21 cellular contexts compared by ENCODE assay signal in the genomic region with DNA sequence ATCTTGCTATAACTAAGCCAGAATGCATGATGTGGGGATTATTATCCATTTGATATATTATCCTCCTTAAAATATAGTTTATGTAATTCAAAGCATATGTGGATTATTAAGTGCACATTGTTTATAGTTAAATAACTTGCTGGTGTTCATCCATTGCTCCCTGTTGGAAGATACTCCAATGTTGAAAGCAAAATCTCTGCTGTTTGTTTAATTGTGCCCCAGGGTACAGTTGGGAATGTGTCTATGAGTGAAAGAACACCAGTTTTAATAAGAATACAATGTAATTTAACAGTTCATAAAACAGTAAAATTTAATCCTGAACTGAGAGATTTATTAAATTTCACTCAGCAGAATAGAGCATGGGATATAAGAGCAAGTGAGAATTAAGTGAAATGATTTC.
DNase-seq lines count a peak whose midpoint lies in the region; ATAC-seq, FAIRE-seq and TF ChIP-seq lines count a peak whose summit lies in the region.
"Had no signal": no experiment of that assay in that cellular context is flagged by ENCODE, and none has a peak within 500 bp of the region (broad histone marks: within the 10 kb centered on the region; RNA-seq: fewer than 3 reads in every experiment).

No MANE protein-coding gene starts in this region.

- CTCF ChIA-PET in HCT116 (lab: Charles Lee): no interaction called here
- CTCF ChIA-PET in HepG2 (lab: Yijun Ruan, JAX; ENCODE audit: low intra/inter-chr PET ratio, low total read pairs): no interaction called here

- H3K36me3 Mint-ChIP-seq in osteocyte (ENCODE audit: unreplicated experiment): no peaks in the 10 kb centered on the region
- H3K36me3 Mint-ChIP-seq: CD4-positive, CD25-positive, alpha-beta regulatory T cell; CD8-positive, alpha-beta T cell had no signal

- peaks cover 15% of the 10 kb centered on the region for H3K4me1 Mint-ChIP-seq in osteocyte (ENCODE audit: unreplicated experiment)
- H3K4me1 Mint-ChIP-seq: B cell; CD4-positive, CD25-positive, alpha-beta regulatory T cell had no signal

- TF ChIP-seq CTCF in HCT116 (IDR thresholded peaks at IDR 0.05 in 2 of 3, conservative IDR thresholded peaks at IDR 0.05 in 1 of 3; ENCODE audit: borderline replicate concordance in 1 of 3, insufficient read depth in 1 of 3, low read depth in 2 of 3, low read length in 2 of 3) (no peak), osteocyte (IDR thresholded peaks at IDR 0.05) (no peak), HepG2 (CRISPR knock-in tag; IDR thresholded peaks at IDR 0.05) (no peak), omental fat pad (IDR thresholded peaks at IDR 0.05) (no peak)

- H3K27ac ChIP-seq in HCT116 (ENCODE audit: low read depth, low read length) (no peak overlapping the region), HepG2 (ENCODE audit: extremely low read length, insufficient read depth, low read length) (no peak overlapping the region)
- H3K27ac ChIP-seq: BLaER1, C4-2B had no signal

- RAD21 ChIA-PET in HCT116 (lab: Charles Lee; ENCODE audit: low non-redundant PET in 1 of 2, low total read pairs in 2 of 2, uncharacterized antibody in 2 of 2, unreplicated experiment in 2 of 2): no interaction called here

- no peak overlapping the region for H3K4me3 ChIP-seq in HCT116 (replicated peaks in 1 of 2; ENCODE audit: low read depth in 1 of 2, low read length in 2 of 2)
- no peak overlapping the region for H3K4me3 ChIP-seq in HepG2 (replicated peaks in 1 of 3; ENCODE audit: insufficient read depth in 1 of 3, low read depth in 2 of 3, low read length in 3 of 3)
- H3K4me3 ChIP-seq: BLaER1, GM12878, HAP-1 had no signal

- no peak for DNase-seq in HCT116 (ENCODE audit: low read depth, low spot score)
- DNase-seq in NCI-H69 (lab: John Stamatoyannopoulos, UW): peak; percentile 45
- DNase-seq in fibroblast of gingiva (ENCODE audit: low read depth): peak; percentile 1
- no peak for DNase-seq in osteocyte (ENCODE audit: extremely low spot score, unreplicated experiment)
- no peak for DNase-seq in HepG2 (ENCODE audit: low spot score)
- no peak for DNase-seq in omental fat pad (ENCODE audit: low spot score)
- DNase-seq: Caco-2; CD4-positive, CD25-positive, alpha-beta regulatory T cell; CD8-positive, alpha-beta T cell; DMS153; EL; GDM1; GOT3 had no signal

- TF ChIP-seq RAD21 in HCT116 (IDR thresholded peaks at IDR 0.05; ENCODE audit: low read depth): no peak
- TF ChIP-seq RAD21 in HepG2 (CRISPR knock-in tag; IDR thresholded peaks at IDR 0.05): no peak

- H3K9me2 ChIP-seq in HCT116 (ENCODE audit: insufficient read depth): no peaks in the 10 kb centered on the region

- H3K27me3 Mint-ChIP-seq in osteocyte (ENCODE audit: unreplicated experiment): no peaks in the 10 kb centered on the region
- H3K27me3 Mint-ChIP-seq: B cell; CD4-positive, CD25-positive, alpha-beta regulatory T cell had no signal

- in situ Hi-C loops in HepG2 (cut with HindIII; ENCODE audit: extremely low pct_ligation_motif_present, low pct_unique_long_range_greater_than_20kb): no loop called here

- TF ChIP-seq POLR2A in HCT116 (IDR thresholded peaks at IDR 0.05; ENCODE audit: borderline replicate concordance, extremely low read depth, insufficient read depth, insufficient read length): no peak
- no peak for TF ChIP-seq POLR2A in HepG2 (IDR thresholded peaks at IDR 0.05; ENCODE audit: insufficient read depth in 1 of 2, low read depth in 2 of 2, low read length in 2 of 2)

- POLR2A ChIA-PET in HCT116 (lab: Charles Lee) (no interaction called here), HepG2 (lab: Yijun Ruan, JAX) (no interaction called here)

- intact Hi-C loops in HCT116 (cut with micrococcal nuclease): no loop called here
- intact Hi-C loops in HepG2 (cut with micrococcal nuclease; ENCODE audit: unreplicated experiment): no loop called here

- no peak overlapping the region for H3K4me3 Mint-ChIP-seq in osteocyte (ENCODE audit: unreplicated experiment)
- H3K4me3 Mint-ChIP-seq: B cell; CD4-positive, CD25-positive, alpha-beta regulatory T cell; CD8-positive, alpha-beta T cell had no signal

- H4K20me1 ChIP-seq in HCT116 (ENCODE audit: insufficient read depth): no peaks in the 10 kb centered on the region
- H4K20me1 ChIP-seq in HepG2 (ENCODE audit: insufficient read depth, low read length): no peaks in the 10 kb centered on the region
- H4K20me1 ChIP-seq: BLaER1 had no signal

- H3K4me2 ChIP-seq in HCT116 (ENCODE audit: low read length) (no peak overlapping the region), HepG2 (ENCODE audit: low read depth, low read length) (no peak overlapping the region)
- H3K4me2 ChIP-seq: BLaER1 had no signal

- H3K79me2 ChIP-seq in HCT116 (ENCODE audit: insufficient read depth, low read length): no peaks in the 10 kb centered on the region
- H3K79me2 ChIP-seq in HepG2 (ENCODE audit: insufficient read depth, low read length): no peaks in the 10 kb centered on the region

- H3K9me3 ChIP-seq in HCT116 (ENCODE audit: control insufficient read depth in 1 of 2, insufficient read depth in 1 of 2, low read depth in 1 of 2, low read length in 2 of 2) (no peaks in the 10 kb centered on the region), HepG2 (ENCODE audit: low read length) (no peaks in the 10 kb centered on the region)
- H3K9me3 ChIP-seq: BLaER1, Caco-2, HAP-1 had no signal

- peaks cover 5% of the 10 kb centered on the region for H3K9me3 Mint-ChIP-seq in osteocyte (ENCODE audit: unreplicated experiment)

- H3K9ac ChIP-seq in HCT116 (ENCODE audit: low read length): no peak overlapping the region
- H3K9ac ChIP-seq in HepG2 (ENCODE audit: insufficient read depth, low read depth, low read length): no peak overlapping the region
- H3K9ac ChIP-seq: BLaER1 had no signal

- no peak for TF ChIP-seq EP300 in HepG2 (IDR thresholded peaks at IDR 0.05; ENCODE audit: low read depth in 2 of 2, low read length in 2 of 2)
- no peak for TF ChIP-seq EP300 in HepG2 (CRISPR knock-in tag; IDR thresholded peaks at IDR 0.05; ENCODE audit: borderline replicate concordance)

- no peak for FAIRE-seq in HepG2 (lab: Jason Lieb, UNC)
- FAIRE-seq: GM12878, GM19239, H54 had no signal

- H3K27me3 ChIP-seq in HCT116 (ENCODE audit: insufficient read depth, low read length): no peaks in the 10 kb centered on the region
- H3K27me3 ChIP-seq in HepG2 (ENCODE audit: control insufficient read depth in 1 of 2, insufficient read depth in 2 of 2, low read length in 2 of 2): no peaks in the 10 kb centered on the region
- H3K27me3 ChIP-seq: BLaER1 had no signal

- BruUV-seq in HCT116 (replicated peaks; lab: Mats Ljungman, UMichigan) (no TSS peak), HepG2 (replicated peaks; lab: Mats Ljungman, UMichigan) (no TSS peak)

- ATAC-seq in HCT116 (no peak), HepG2 (no peak), omental fat pad (ENCODE audit: low FRiP score) (no peak), GM21360 (IDR thresholded peaks at IDR 0.05; ENCODE audit: unreplicated experiment) (no peak)
- ATAC-seq: CD8-positive, alpha-beta T cell; GM12878 had no signal

- no peaks in the 10 kb centered on the region for H3K4me1 ChIP-seq in HCT116 (ENCODE audit: control insufficient read depth in 1 of 2, insufficient read depth in 2 of 2, low read length in 2 of 2)
- no peaks in the 10 kb centered on the region for H3K4me1 ChIP-seq in HepG2 (ENCODE audit: insufficient read depth, low read length)
- H3K4me1 ChIP-seq: BLaER1 had no signal

- peak overlapping the region; percentile 6 for H3K27ac Mint-ChIP-seq in osteocyte (ENCODE audit: unreplicated experiment)
- H3K27ac Mint-ChIP-seq: B cell; CD4-positive, CD25-positive, alpha-beta regulatory T cell; CD8-positive, alpha-beta T cell had no signal

- no peaks in the 10 kb centered on the region for H3K36me3 ChIP-seq in HCT116 (ENCODE audit: control insufficient read depth in 1 of 2, insufficient read depth in 2 of 2, low read length in 2 of 2)
- no peaks in the 10 kb centered on the region for H3K36me3 ChIP-seq in HepG2 (replicated peaks in 1 of 2; ENCODE audit: control insufficient read depth in 1 of 2, insufficient read depth in 2 of 2, low read length in 2 of 2)
- H3K36me3 ChIP-seq: BLaER1, HAP-1 had no signal

- H2AFZ ChIP-seq in HCT116 (ENCODE audit: low read depth, low read length, poor library complexity, severe bottlenecking) (peak overlapping the region; percentile 2), HepG2 (ENCODE audit: low read length) (no peak overlapping the region)

TF ChIP-seq in HCT116, 20 proteins besides CTCF, POLR2A, EP300 and RAD21 (continues in another document):
- TF ChIP-seq, protein P1, sequence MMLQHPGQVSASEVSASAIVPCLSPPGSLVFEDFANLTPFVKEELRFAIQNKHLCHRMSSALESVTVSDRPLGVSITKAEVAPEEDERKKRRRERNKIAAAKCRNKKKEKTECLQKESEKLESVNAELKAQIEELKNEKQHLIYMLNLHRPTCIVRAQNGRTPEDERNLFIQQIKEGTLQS (IDR thresholded peaks at IDR 0.05): no peak
- TF ChIP-seq ELF1 (IDR thresholded peaks at IDR 0.05; ENCODE audit: borderline replicate concordance, low read depth) (no peak), POLR2AphosphoS5 (IDR thresholded peaks at IDR 0.05; ENCODE audit: low read depth, low read length) (no peak), SRF (IDR thresholded peaks at IDR 0.05; ENCODE audit: low read depth) (no peak), SIN3A (IDR thresholded peaks at IDR 0.05; ENCODE audit: low read depth) (no peak)

TF ChIP-seq in HepG2, 621 proteins besides CTCF, POLR2A, EP300 and RAD21:
- TF ChIP-seq ZKSCAN8 (CRISPR knock-in tag; IDR thresholded peaks at IDR 0.05; ENCODE audit: borderline replicate concordance) (no peak), GABPB1 (CRISPR knock-in tag; IDR thresholded peaks at IDR 0.05) (no peak), KDM5B (CRISPR knock-in tag; IDR thresholded peaks at IDR 0.05; ENCODE audit: borderline replicate concordance) (no peak), CC2D1A (CRISPR knock-in tag; IDR thresholded peaks at IDR 0.05) (no peak), ZNF292 (CRISPR knock-in tag; IDR thresholded peaks at IDR 0.05; ENCODE audit: borderline replicate concordance, low read depth) (no peak), HMGA1 (CRISPR knock-in tag; conservative IDR thresholded peaks at IDR 0.05) (no peak), EED (CRISPR knock-in tag; IDR thresholded peaks at IDR 0.05) (no peak), ZNF350 (CRISPR knock-in tag; IDR thresholded peaks at IDR 0.05; ENCODE audit: borderline replicate concordance, low read depth) (no peak), ZNF629 (CRISPR knock-in tag; conservative IDR thresholded peaks at IDR 0.05) (no peak), CCDC6 (CRISPR knock-in tag; IDR thresholded peaks at IDR 0.05) (no peak), CCAR2 (optimal IDR thresholded peaks at IDR 0.05; ENCODE audit: low read depth, low read length) (no peak)
- TF ChIP-seq, protein P2, sequence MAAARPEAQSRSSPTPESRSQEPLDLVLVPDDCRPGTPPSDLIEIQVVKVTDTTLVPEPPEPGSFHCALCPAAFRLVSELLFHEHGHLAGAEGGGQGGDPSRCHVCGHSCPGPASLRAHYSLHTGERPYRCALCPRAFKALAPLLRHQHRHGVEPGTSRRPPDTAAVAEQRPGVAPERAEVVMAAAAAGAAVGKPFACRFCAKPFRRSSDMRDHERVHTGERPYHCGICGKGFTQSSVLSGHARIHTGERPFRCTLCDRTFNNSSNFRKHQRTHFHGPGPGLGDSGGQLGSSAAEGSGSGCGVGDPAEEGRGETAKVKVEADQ (CRISPR knock-in tag; IDR thresholded peaks at IDR 0.05; ENCODE audit: borderline replicate concordance): no peak

Comparison
In these comparisons a context has a peak if more than half of its experiments do, and no peak if none do; other contexts are left out.
1. DNase-seq: peak in NCI-H69 (single experiment) and fibroblast of gingiva (single experiment); none in HCT116 (single experiment), osteocyte (single experiment), HepG2 (single experiment) and omental fat pad (single experiment).